ENCODE assay signal across 1 cellular context in genomic region chr22:18994780-18995711, GRCh38.
A peak's percentile ranks its signal among the peaks of the same experiment; 100 is the strongest.
TF ChIP-seq lines count a peak whose summit lies in the region.

No MANE protein-coding gene starts in this region.

TF ChIP-seq in HepG2, 621 proteins besides CTCF, POLR2A, EP300 and RAD21 (continued from another document and continues in another):
- no peak for TF ChIP-seq KIAA2018 (CRISPR knock-in tag; IDR thresholded peaks at IDR 0.05; ENCODE audit: borderline replicate concordance)
- TF ChIP-seq ZNF782 (CRISPR knock-in tag; IDR thresholded peaks at IDR 0.05; ENCODE audit: borderline replicate concordance): no peak
- TF ChIP-seq MIXL1 (CRISPR knock-in tag; IDR thresholded peaks at IDR 0.05): no peak
- TF ChIP-seq TOE1 (CRISPR knock-in tag; IDR thresholded peaks at IDR 0.05): no peak
- TF ChIP-seq, protein P1, sequence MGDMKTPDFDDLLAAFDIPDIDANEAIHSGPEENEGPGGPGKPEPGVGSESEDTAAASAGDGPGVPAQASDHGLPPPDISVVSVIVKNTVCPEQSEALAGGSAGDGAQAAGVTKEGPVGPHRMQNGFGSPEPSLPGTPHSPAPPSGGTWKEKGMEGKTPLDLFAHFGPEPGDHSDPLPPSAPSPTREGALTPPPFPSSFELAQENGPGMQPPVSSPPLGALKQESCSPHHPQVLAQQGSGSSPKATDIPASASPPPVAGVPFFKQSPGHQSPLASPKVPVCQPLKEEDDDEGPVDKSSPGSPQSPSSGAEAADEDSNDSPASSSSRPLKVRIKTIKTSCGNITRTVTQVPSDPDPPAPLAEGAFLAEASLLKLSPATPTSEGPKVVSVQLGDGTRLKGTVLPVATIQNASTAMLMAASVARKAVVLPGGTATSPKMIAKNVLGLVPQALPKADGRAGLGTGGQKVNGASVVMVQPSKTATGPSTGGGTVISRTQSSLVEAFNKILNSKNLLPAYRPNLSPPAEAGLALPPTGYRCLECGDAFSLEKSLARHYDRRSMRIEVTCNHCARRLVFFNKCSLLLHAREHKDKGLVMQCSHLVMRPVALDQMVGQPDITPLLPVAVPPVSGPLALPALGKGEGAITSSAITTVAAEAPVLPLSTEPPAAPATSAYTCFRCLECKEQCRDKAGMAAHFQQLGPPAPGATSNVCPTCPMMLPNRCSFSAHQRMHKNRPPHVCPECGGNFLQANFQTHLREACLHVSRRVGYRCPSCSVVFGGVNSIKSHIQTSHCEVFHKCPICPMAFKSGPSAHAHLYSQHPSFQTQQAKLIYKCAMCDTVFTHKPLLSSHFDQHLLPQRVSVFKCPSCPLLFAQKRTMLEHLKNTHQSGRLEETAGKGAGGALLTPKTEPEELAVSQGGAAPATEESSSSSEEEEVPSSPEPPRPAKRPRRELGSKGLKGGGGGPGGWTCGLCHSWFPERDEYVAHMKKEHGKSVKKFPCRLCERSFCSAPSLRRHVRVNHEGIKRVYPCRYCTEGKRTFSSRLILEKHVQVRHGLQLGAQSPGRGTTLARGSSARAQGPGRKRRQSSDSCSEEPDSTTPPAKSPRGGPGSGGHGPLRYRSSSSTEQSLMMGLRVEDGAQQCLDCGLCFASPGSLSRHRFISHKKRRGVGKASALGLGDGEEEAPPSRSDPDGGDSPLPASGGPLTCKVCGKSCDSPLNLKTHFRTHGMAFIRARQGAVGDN (CRISPR knock-in tag; IDR thresholded peaks at IDR 0.05): peak; percentile 74
- TF ChIP-seq ZSCAN5A (CRISPR knock-in tag; IDR thresholded peaks at IDR 0.05; ENCODE audit: borderline replicate concordance): no peak
- no peak for TF ChIP-seq FOXM1 (CRISPR knock-in tag; IDR thresholded peaks at IDR 0.05)
- 0 out of 2 replicates have a peak, but pooled peaks have one; percentile 9 for TF ChIP-seq ELF3 (CRISPR knock-in tag; IDR thresholded peaks at IDR 0.05)
- no peak for TF ChIP-seq SMARCC2 (IDR thresholded peaks at IDR 0.05)
- TF ChIP-seq GATAD2A (CRISPR knock-in tag; IDR thresholded peaks at IDR 0.05): 0 out of 2 replicates have a peak, but pooled peaks have one; percentile 15
- no peak for TF ChIP-seq FOXA3 (CRISPR knock-in tag; IDR thresholded peaks at IDR 0.05)
- no peak for TF ChIP-seq ZNF17 (CRISPR knock-in tag; IDR thresholded peaks at IDR 0.05)
- no peak for TF ChIP-seq PLSCR1 (CRISPR knock-in tag; IDR thresholded peaks at IDR 0.05; ENCODE audit: borderline replicate concordance)
- no peak for TF ChIP-seq SMYD3 (CRISPR knock-in tag; IDR thresholded peaks at IDR 0.05)
- no peak for TF ChIP-seq RXRB (CRISPR knock-in tag; IDR thresholded peaks at IDR 0.05; ENCODE audit: borderline replicate concordance)
- TF ChIP-seq KAT8 (CRISPR knock-in tag; IDR thresholded peaks at IDR 0.05): peak; percentile 27; the same call in 1 of the 2 replicates
- no peak for TF ChIP-seq FIP1L1 (IDR thresholded peaks at IDR 0.05; ENCODE audit: borderline replicate concordance, insufficient read depth, low read depth, low read length)
- TF ChIP-seq KMT2A (CRISPR knock-in tag; IDR thresholded peaks at IDR 0.05): no peak
- TF ChIP-seq GZF1 (CRISPR knock-in tag; IDR thresholded peaks at IDR 0.05): no peak
- no peak for TF ChIP-seq HNRNPH1 (optimal IDR thresholded peaks at IDR 0.05; ENCODE audit: low read depth, low read length)
- TF ChIP-seq SAFB2 (CRISPR knock-in tag; IDR thresholded peaks at IDR 0.05; ENCODE audit: borderline replicate concordance, low read depth): no peak
- TF ChIP-seq KLF11 (CRISPR knock-in tag; IDR thresholded peaks at IDR 0.05): no peak
- TF ChIP-seq TAF1 (CRISPR knock-in tag; IDR thresholded peaks at IDR 0.05): peak; percentile 23; the same call in 1 of the 2 replicates
- no peak for TF ChIP-seq EED (CRISPR knock-in tag; IDR thresholded peaks at IDR 0.05)
- TF ChIP-seq, protein P2, sequence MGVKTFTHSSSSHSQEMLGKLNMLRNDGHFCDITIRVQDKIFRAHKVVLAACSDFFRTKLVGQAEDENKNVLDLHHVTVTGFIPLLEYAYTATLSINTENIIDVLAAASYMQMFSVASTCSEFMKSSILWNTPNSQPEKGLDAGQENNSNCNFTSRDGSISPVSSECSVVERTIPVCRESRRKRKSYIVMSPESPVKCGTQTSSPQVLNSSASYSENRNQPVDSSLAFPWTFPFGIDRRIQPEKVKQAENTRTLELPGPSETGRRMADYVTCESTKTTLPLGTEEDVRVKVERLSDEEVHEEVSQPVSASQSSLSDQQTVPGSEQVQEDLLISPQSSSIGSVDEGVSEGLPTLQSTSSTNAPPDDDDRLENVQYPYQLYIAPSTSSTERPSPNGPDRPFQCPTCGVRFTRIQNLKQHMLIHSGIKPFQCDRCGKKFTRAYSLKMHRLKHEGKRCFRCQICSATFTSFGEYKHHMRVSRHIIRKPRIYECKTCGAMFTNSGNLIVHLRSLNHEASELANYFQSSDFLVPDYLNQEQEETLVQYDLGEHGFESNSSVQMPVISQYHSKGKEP (CRISPR knock-in tag; IDR thresholded peaks at IDR 0.05): no peak
- 0 out of 2 replicates have a peak, but pooled peaks have one; percentile 34 for TF ChIP-seq PAXIP1 (CRISPR knock-in tag; conservative IDR thresholded peaks at IDR 0.05)
- TF ChIP-seq ZNF781 (CRISPR knock-in tag; IDR thresholded peaks at IDR 0.05; ENCODE audit: borderline replicate concordance, not compliant biosample characterization): no peak
- peak; percentile 48; the same call in 1 of the 2 replicates for TF ChIP-seq UBTF (CRISPR knock-in tag; IDR thresholded peaks at IDR 0.05)
- TF ChIP-seq ZNF354B (CRISPR knock-in tag; IDR thresholded peaks at IDR 0.05): no peak
- TF ChIP-seq HIC2 (CRISPR knock-in tag; IDR thresholded peaks at IDR 0.05; ENCODE audit: low read depth): no peak
- TF ChIP-seq HDAC1 (CRISPR knock-in tag; IDR thresholded peaks at IDR 0.05): peak; percentile 58; the same call in 1 of the 2 replicates
- TF ChIP-seq CBX5 (CRISPR knock-in tag; IDR thresholded peaks at IDR 0.05; ENCODE audit: borderline replicate concordance): no peak
